10 cellular contexts compared by ENCODE assay signal in genomic region chr6:145756170-145756662, GRCh38. TPM values are rescaled to one million over a fixed set of nuclear protein-coding genes. Genes with fewer than 3 reads are reported as not detected.
DNase-seq lines count a peak whose midpoint lies in the region; ATAC-seq lines count a peak whose summit lies in the region.
"Had no signal": no experiment of that assay in that cellular context is flagged by ENCODE, and none has a peak within 500 bp of the region (broad histone marks: within the 10 kb centered on the region; RNA-seq: fewer than 3 reads in every experiment).

No MANE protein-coding gene starts in this region.

- H3K27ac ChIP-seq in GM23248 = peak overlapping the region; percentile 40

- WGBS in GM23248 (ENCODE audit: low coverage in 1 of 2, low lambda C conversion rate in 2 of 2, missing lambda C conversion rate in 2 of 2), 2 experiments = 3 to 6% methylated on average over 1 of the region's 1 CpG

- H3K79me2 ChIP-seq in GM23248 (ENCODE audit: insufficient read depth) = no peaks in the 10 kb centered on the region

- H3K4me2 ChIP-seq in GM23248 (ENCODE audit: unreplicated experiment) = no peak overlapping the region

- no peaks in the 10 kb centered on the region for H3K9me3 ChIP-seq in GM23248 (ENCODE audit: low read depth)

- no peaks in the 10 kb centered on the region for H3K36me3 Mint-ChIP-seq in T-helper 2 cell treated with Interferon-gamma antibody and Interleukin-4, amounts not matched to agents 5 μg/mL and 100 μg/mL, for 36 hours (ENCODE audit: low read depth)
- H3K36me3 Mint-ChIP-seq: natural killer cell treated with Interleukin-12 subunit alpha and Interleukin-12 subunit beta and Interleukin-15 and Interleukin-18, amount 100 ng/mL, for 72 hours had no signal

- no peak overlapping the region for H3K4me3 ChIP-seq in GM23248

- DNase-seq in GM23248 (peak; percentile 79), NCI-H226 (peak; percentile 86), dermis microvascular lymphatic vessel endothelial cell (ENCODE audit: low read depth in 2 of 2) (peak; percentile 28 to 54), renal cortical epithelial cell (ENCODE audit: low read depth) (peak; percentile 93), ACHN (no peak)
- no peak for DNase-seq in T-helper 2 cell treated with Interferon-gamma antibody and Interleukin-4, amounts not matched to agents 5 μg/mL and 100 μg/mL, for 36 hours (ENCODE audit: low spot score)
- DNase-seq: cerebellar nuclear complex had no signal

- peaks cover 17% of the 10 kb centered on the region for H3F3A ChIP-seq in GM23248 (ENCODE audit: insufficient read depth)

- H3K9me3 Mint-ChIP-seq in T-helper 2 cell treated with Interferon-gamma antibody and Interleukin-4, amounts not matched to agents 5 μg/mL and 100 μg/mL, for 36 hours = no peaks in the 10 kb centered on the region
- H3K9me3 Mint-ChIP-seq: natural killer cell treated with Interleukin-12 subunit alpha and Interleukin-12 subunit beta and Interleukin-15 and Interleukin-18, amount 100 ng/mL, for 72 hours had no signal

- H3K9me2 ChIP-seq in GM23248 (ENCODE audit: insufficient read depth) = no peaks in the 10 kb centered on the region; the same call in 1 of the 2 replicates

- H3K27me3 Mint-ChIP-seq in T-helper 2 cell treated with Interferon-gamma antibody and Interleukin-4, amounts not matched to agents 5 μg/mL and 100 μg/mL, for 36 hours (ENCODE audit: low read depth) = no peaks in the 10 kb centered on the region

- in situ Hi-C loops in GM23248 (cut with MboI) (no loop called here), ACHN (cut with HindIII; ENCODE audit: low pct_ligation_motif_present, low pct_unique_long_range_greater_than_20kb, low sequenced_read_pairs) (no loop called here)

- H4K20me1 ChIP-seq in GM23248 (ENCODE audit: insufficient read depth) = no peaks in the 10 kb centered on the region

- no peak overlapping the region for H2AFZ ChIP-seq in GM23248

- no peak overlapping the region for H3K4me3 Mint-ChIP-seq in T-helper 2 cell treated with Interferon-gamma antibody and Interleukin-4, amounts not matched to agents 5 μg/mL and 100 μg/mL, for 36 hours
- H3K4me3 Mint-ChIP-seq: natural killer cell treated with Interleukin-12 subunit alpha and Interleukin-12 subunit beta and Interleukin-15 and Interleukin-18, amount 100 ng/mL, for 72 hours had no signal

- H3K4me1 Mint-ChIP-seq in T-helper 2 cell treated with Interferon-gamma antibody and Interleukin-4, amounts not matched to agents 5 μg/mL and 100 μg/mL, for 36 hours (ENCODE audit: low read depth) = no peaks in the 10 kb centered on the region

- H3K27me3 ChIP-seq in GM23248 (replicated peaks; ENCODE audit: insufficient read depth) = no peaks in the 10 kb centered on the region

- H3K36me3 ChIP-seq in GM23248 (ENCODE audit: low read depth) = no peaks in the 10 kb centered on the region

- peaks cover 11% of the 10 kb centered on the region for H3K4me1 ChIP-seq in GM23248 (ENCODE audit: insufficient read depth)

- H3K9ac ChIP-seq in GM23248 = no peak overlapping the region

- H3K27ac Mint-ChIP-seq in T-helper 2 cell treated with Interferon-gamma antibody and Interleukin-4, amounts not matched to agents 5 μg/mL and 100 μg/mL, for 36 hours = no peak overlapping the region
- H3K27ac Mint-ChIP-seq: natural killer cell treated with Interleukin-12 subunit alpha and Interleukin-12 subunit beta and Interleukin-15 and Interleukin-18, amount 100 ng/mL, for 72 hours had no signal

- ATAC-seq in GM19395 (IDR thresholded peaks at IDR 0.05; ENCODE audit: unreplicated experiment) = no peak
- ATAC-seq in GM18870 (IDR thresholded peaks at IDR 0.05; ENCODE audit: unreplicated experiment) = no peak
- ATAC-seq: natural killer cell treated with Interleukin-12 subunit alpha and Interleukin-12 subunit beta and Interleukin-15 and Interleukin-18, amount 100 ng/mL, for 72 hours had no signal

RNA-seq across cellular contexts. Expression of gene EPM2A, which starts 20.9 kb away (rescaled TPM):
- 3.5 and 4.2 TPM in 2 replicates for total RNA-seq in GM23248 (2014; rRNA removed; shearing (Covaris generic))
- 2.4 and 2.7 TPM in 2 replicates for polyA plus RNA-seq in GM23248 (2016; fragmentation: Nextera tagmentation; extraction: Ambion mirVana)
- total RNA-seq in dermis microvascular lymphatic vessel endothelial cell (5.6 and 5.9 TPM in 2 replicates), renal cortical epithelial cell (8.0 and 10.6 TPM in 2 replicates)

RNA-seq across cellular contexts. Expression of gene FBXO30, which starts 58.4 kb away (rescaled TPM):
- 9.4 and 12.6 TPM in 2 replicates for total RNA-seq in GM23248 (2014; rRNA removed; shearing (Covaris generic))
- 7.4 and 8.5 TPM in 2 replicates for polyA plus RNA-seq in GM23248 (2016; fragmentation: Nextera tagmentation; extraction: Ambion mirVana)
- 11.4 and 11.6 TPM in 2 replicates for total RNA-seq in dermis microvascular lymphatic vessel endothelial cell
- total RNA-seq in renal cortical epithelial cell = 9.2 and 21.1 TPM in 2 replicates

Comparison
In these comparisons a context has a peak if more than half of its experiments do, and no peak if none do; other contexts are left out.
1. DNase-seq: peak in GM23248 (single experiment), NCI-H226 (single experiment), dermis microvascular lymphatic vessel endothelial cell (2 of 2) and renal cortical epithelial cell (single experiment); none in T-helper 2 cell treated with Interferon-gamma antibody and Interleukin-4, amounts not matched to agents 5 μg/mL and 100 μg/mL, for 36 hours (single experiment) and ACHN (single experiment).